Comparison of ENCODE assay signal across 19 cellular contexts in genomic region chr21:20721151-20721550, GRCh38.
DNase-seq lines count a peak whose midpoint lies in the region; ATAC-seq and TF ChIP-seq lines count a peak whose summit lies in the region.
"Had no signal": no experiment of that assay in that cellular context is flagged by ENCODE, and none has a peak within 500 bp of the region (broad histone marks: within the 10 kb centered on the region; RNA-seq: fewer than 3 reads in every experiment).

No MANE protein-coding gene starts in this region.

- H2BK15ac ChIP-seq in mesenchymal stem cell (ENCODE audit: low read depth, poor library complexity, severe bottlenecking): no peak overlapping the region

- H3K14ac ChIP-seq in mesenchymal stem cell (ENCODE audit: low read length in 2 of 2): no peak overlapping the region

- H3K79me1 ChIP-seq in mesenchymal stem cell (replicated peaks; ENCODE audit: low read length, poor library complexity, severe bottlenecking): no peaks in the 10 kb centered on the region

- no peak overlapping the region for H3K9ac ChIP-seq in mesenchymal stem cell (ENCODE audit: low read length)
- H3K9ac ChIP-seq: BLaER1 treated with 17β-estradiol and CSF1 and Interleukin-3, amounts not matched to agents 10 nM and 100 nM had no signal

- peak overlapping the region; percentile 29 for H3K4me2 ChIP-seq in mesenchymal stem cell (ENCODE audit: low read length, poor library complexity, severe bottlenecking)
- H3K4me2 ChIP-seq: BLaER1 treated with 17β-estradiol and CSF1 and Interleukin-3, amounts not matched to agents 10 nM and 100 nM had no signal

- peaks cover 5% of the 10 kb centered on the region for H3K4me1 ChIP-seq in mesenchymal stem cell (ENCODE audit: control insufficient read depth, insufficient read depth, low read depth, low read length)
- H3K4me1 ChIP-seq: BLaER1 treated with 17β-estradiol and CSF1 and Interleukin-3, amounts not matched to agents 10 nM and 100 nM had no signal

- in situ Hi-C loops in astrocyte of the spinal cord (cut with HindIII; ENCODE audit: low sequenced_read_pairs): no loop called here

- no peaks in the 10 kb centered on the region for H3K36me3 ChIP-seq in mesenchymal stem cell (ENCODE audit: control insufficient read depth in 1 of 2, insufficient read depth in 2 of 2, low read depth in 1 of 2, low read length in 2 of 2)
- H3K36me3 ChIP-seq: BLaER1 treated with 17β-estradiol and CSF1 and Interleukin-3, amounts not matched to agents 10 nM and 100 nM had no signal

- H2AFZ ChIP-seq in mesenchymal stem cell (ENCODE audit: low read depth, low read length): no peak overlapping the region

- DNase-seq in Daoy (ENCODE audit: low read depth): peak; percentile 8
- DNase-seq in NCI-H226: peak; percentile 63
- DNase-seq in astrocyte of the spinal cord (ENCODE audit: low read depth, low spot score): peak; percentile 57
- no peak for DNase-seq in mesenchymal stem cell
- DNase-seq in Right ventricle myocardium inferior (ENCODE audit: missing footprints): no peak
- no peak for DNase-seq in hippocampal formation (lab: John Stamatoyannopoulos, UW)
- DNase-seq in COLO829 (ENCODE audit: low spot score): no peak
- no peak for DNase-seq in AG08395 (ENCODE audit: low spot score)
- DNase-seq: CD8-positive, alpha-beta T cell; GOT3; KG1; NCI-H1048; NCI-H1436; NCI-H1930; NCI-H446 treated with DMSO at 0.1 percent for 48 hours; NCI-H748 treated with DMSO at 0.1 percent for 48 hours; NK-92 treated with Interleukin-12 subunit alpha and Interleukin-12 subunit beta, amount 100 ng/mL, for 24 hours; SHP77 treated with DMSO at 0.1 percent for 48 hours had no signal

- no peak overlapping the region for H3K18ac ChIP-seq in mesenchymal stem cell (ENCODE audit: low read depth in 1 of 2, low read length in 2 of 2)

- H2BK5ac ChIP-seq in mesenchymal stem cell (ENCODE audit: low read depth, low read length, poor library complexity, severe bottlenecking): peak overlapping the region; percentile 94

- H3K4me3 ChIP-seq in astrocyte of the spinal cord (ENCODE audit: low read depth, low read length) (no peak overlapping the region), mesenchymal stem cell (ENCODE audit: insufficient read depth in 1 of 2, low read depth in 1 of 2, low read length in 2 of 2) (no peak overlapping the region)
- H3K4me3 ChIP-seq: BLaER1 treated with 17β-estradiol and CSF1 and Interleukin-3, amounts not matched to agents 10 nM and 100 nM had no signal

- H3K4ac ChIP-seq in mesenchymal stem cell (ENCODE audit: low read depth in 1 of 2, low read length in 2 of 2): no peak overlapping the region

- no peak overlapping the region for H3K23ac ChIP-seq in mesenchymal stem cell (ENCODE audit: low read length in 2 of 2)

- peak overlapping the region; percentile 100 for H2AK5ac ChIP-seq in mesenchymal stem cell (ENCODE audit: low read length, severe bottlenecking)

- no peak overlapping the region for H4K8ac ChIP-seq in mesenchymal stem cell (ENCODE audit: low read length)

- no peak overlapping the region for H2BK120ac ChIP-seq in mesenchymal stem cell (ENCODE audit: low read depth, low read length)

- ATAC-seq in Right ventricle myocardium inferior: no peak
- ATAC-seq: CD8-positive, alpha-beta T cell had no signal

- H3K27ac ChIP-seq in mesenchymal stem cell (ENCODE audit: low read length, poor library complexity, severe bottlenecking): peak overlapping the region; percentile 95
- H3K27ac ChIP-seq: BLaER1 treated with 17β-estradiol and CSF1 and Interleukin-3, amounts not matched to agents 10 nM and 100 nM had no signal

- H3K9me3 ChIP-seq in mesenchymal stem cell (ENCODE audit: control insufficient read depth, low read length): peaks cover 10% of the 10 kb centered on the region
- H3K9me3 ChIP-seq: BLaER1 treated with 17β-estradiol and CSF1 and Interleukin-3, amounts not matched to agents 10 nM and 100 nM had no signal

- H3K27me3 ChIP-seq in mesenchymal stem cell (ENCODE audit: control insufficient read depth in 1 of 2, insufficient read depth in 1 of 2, low read length in 2 of 2): no peaks in the 10 kb centered on the region
- H3K27me3 ChIP-seq: BLaER1 treated with 17β-estradiol and CSF1 and Interleukin-3, amounts not matched to agents 10 nM and 100 nM had no signal

- 78% methylated on average over 5 of the region's 6 CpGs for whole genome bisulfite sequencing in mesenchymal stem cell

- no peak for TF ChIP-seq CTCF in astrocyte of the spinal cord (IDR thresholded peaks at IDR 0.05; ENCODE audit: low read depth, low read length)

- no peak overlapping the region for H4K91ac ChIP-seq in mesenchymal stem cell (ENCODE audit: low read length)

- H2BK12ac ChIP-seq in mesenchymal stem cell (ENCODE audit: low read length in 2 of 2): no peak overlapping the region

- intact Hi-C loops in Right ventricle myocardium inferior (cut with DNase I): no loop called here

Comparison
In these comparisons a context has a peak if more than half of its experiments do, and no peak if none do; other contexts are left out.
1. DNase-seq: peak in Daoy (single experiment), NCI-H226 (single experiment) and astrocyte of the spinal cord (single experiment); none in mesenchymal stem cell (single experiment), Right ventricle myocardium inferior (single experiment), hippocampal formation (0 of 2), COLO829 (single experiment) and AG08395 (single experiment).